In genomic region chr10:124007773-124008145, GRCh38 we compare ENCODE assay signal across 1 cellular context.
TF ChIP-seq lines count a peak whose summit lies in the region.

No MANE protein-coding gene starts in this region.

TF ChIP-seq in HepG2, 621 proteins besides CTCF, POLR2A, EP300 and RAD21 (continued from another document):
- no peak for TF ChIP-seq PRDM15 (CRISPR knock-in tag; IDR thresholded peaks at IDR 0.05)
- TF ChIP-seq SAFB2 (CRISPR knock-in tag; IDR thresholded peaks at IDR 0.05; ENCODE audit: borderline replicate concordance, low read depth): no peak
- no peak for TF ChIP-seq SNAPC2 (CRISPR knock-in tag; IDR thresholded peaks at IDR 0.05)
- no peak for TF ChIP-seq CBFB (CRISPR knock-in tag; IDR thresholded peaks at IDR 0.05)
- TF ChIP-seq MAZ (IDR thresholded peaks at IDR 0.05; ENCODE audit: borderline replicate concordance, low read depth, low read length): no peak
- TF ChIP-seq MAZ (CRISPR knock-in tag; IDR thresholded peaks at IDR 0.05; ENCODE audit: low read depth): no peak
- no peak for TF ChIP-seq ETV6 (CRISPR knock-in tag; conservative IDR thresholded peaks at IDR 0.05)
